8 cellular contexts compared by ENCODE assay signal in the genomic region with DNA sequence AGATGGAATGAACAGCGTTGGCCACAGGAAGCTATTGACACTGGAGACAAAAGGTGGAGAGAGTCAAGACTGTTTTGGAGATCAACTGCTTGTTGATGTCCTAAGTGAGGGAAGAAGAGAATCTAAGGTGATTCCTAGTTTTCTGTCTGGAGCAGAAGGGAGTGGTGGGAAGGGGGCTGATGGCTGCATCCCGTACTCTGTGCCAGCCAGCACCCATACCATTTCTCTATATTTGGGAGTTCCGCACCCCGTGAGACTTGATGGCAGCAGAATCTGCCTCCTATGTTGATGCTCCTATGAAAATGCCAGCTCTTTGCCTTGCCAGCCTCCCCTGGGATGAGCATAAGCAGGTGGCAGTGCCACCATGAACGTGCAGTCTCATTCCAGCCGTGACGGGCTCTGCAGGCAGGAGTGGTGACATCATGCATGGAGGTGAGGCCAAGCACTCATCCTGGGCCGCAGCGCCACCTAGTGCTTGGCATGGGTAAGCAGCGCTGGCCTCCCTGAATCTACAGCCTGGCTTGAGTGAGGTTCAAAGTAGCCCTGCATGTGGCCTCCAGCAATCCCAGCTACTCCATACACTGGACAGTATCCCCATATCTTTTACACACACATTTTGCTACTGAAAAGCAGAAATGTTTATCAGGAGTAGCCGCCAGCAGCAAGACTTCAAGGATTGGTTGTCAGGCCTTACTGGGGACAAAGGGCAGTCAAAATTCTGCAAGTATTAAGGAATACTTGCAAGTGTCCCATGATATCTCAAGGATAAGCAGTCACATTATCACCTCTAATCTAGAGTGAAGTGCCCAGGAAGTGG. TPM values are rescaled to one million over a fixed set of nuclear protein-coding genes. Genes with fewer than 3 reads are reported as not detected.
DNase-seq lines count a peak whose midpoint lies in the region; ATAC-seq, FAIRE-seq and TF ChIP-seq lines count a peak whose summit lies in the region.

No MANE protein-coding gene starts in this region.

- H3K4me1 Mint-ChIP-seq in IgD-negative memory B cell (peaks cover 5 to 12% (median 12%) of the 10 kb centered on the region in 3 donors), naive B cell (peaks cover 12 to 17% (median 13%) of the 10 kb centered on the region in 3 donors)

- no peak overlapping the region for H3K4me3 ChIP-seq in OCI-LY7 (ENCODE audit: low read depth, low read length, poor library complexity, severe bottlenecking)

- FAIRE-seq in D721Med (lab: Jason Lieb, UNC), result no peak

- no peaks in the 10 kb centered on the region for H3K4me1 ChIP-seq in OCI-LY7 (ENCODE audit: insufficient read depth, low read length, poor library complexity, severe bottlenecking)

- H4K20me1 ChIP-seq in OCI-LY7 (ENCODE audit: insufficient read depth, low read length), result no peaks in the 10 kb centered on the region

- POLR2A ChIA-PET in OCI-LY7 (lab: Charles Lee), result interaction anchor here (0.5 kb wide), 2 partner anchors 33 to 1478 kb away, joined by 3 read pairs; no protein-coding TSS in a partner anchor

- TF ChIP-seq CTCF in D721Med (IDR thresholded peaks at IDR 0.05; ENCODE audit: insufficient read depth, missing control alignments), result peak; percentile 86
- TF ChIP-seq CTCF in OCI-LY7 (conservative IDR thresholded peaks at IDR 0.05; ENCODE audit: low read length), result peak; percentile 94

- intact Hi-C loops in OCI-LY7 (cut with micrococcal nuclease; ENCODE audit: unreplicated experiment), result loop anchor here (5.0 kb wide), 1 partner anchor 636 kb away; no protein-coding TSS in a partner anchor

- no peaks in the 10 kb centered on the region for H3K9me3 Mint-ChIP-seq in IgD-negative memory B cell
- H3K9me3 Mint-ChIP-seq in naive B cell, result no peaks in the 10 kb centered on the region

- H3K4me3 Mint-ChIP-seq in IgD-negative memory B cell, result peak overlapping the region in 2 of 4 donors; percentile 15 to 80
- H3K4me3 Mint-ChIP-seq in naive B cell, result peak overlapping the region in 2 of 8 donors; percentile 4 to 21

- H3K27me3 Mint-ChIP-seq in IgD-negative memory B cell (peaks cover 3% of the 10 kb centered on the region), naive B cell (peaks cover 0 to 14% (median under 1%) of the 10 kb centered on the region in 3 donors)

- CTCF ChIA-PET in OCI-LY7 (lab: Charles Lee; ENCODE audit: unreplicated experiment), result interaction anchor here (1.7 kb wide), 1 partner anchor 9 kb away, joined by 3 read pairs; no protein-coding TSS in a partner anchor

- DNase-seq in D721Med (ENCODE audit: insufficient read length, low spot score) (no peak), OCI-LY7 (ENCODE audit: low spot score) (peak; percentile 77), activated T-cell treated with anti-CD3 and anti-CD28 coated beads for 24 hours (ENCODE audit: low read depth) (peak; percentile 75), naive B cell (peak; percentile 57)
- peak; percentile 48 to 58 for DNase-seq in stimulated activated CD8-positive, alpha-beta memory T cell treated with anti-CD3 and anti-CD28 coated beads, Interleukin-7, amount 100 ng/mL, for 4 hours (ENCODE audit: low read depth in 2 of 2)

- no peak overlapping the region for H3K27ac ChIP-seq in OCI-LY7 (ENCODE audit: low read depth, low read length, poor library complexity, severe bottlenecking)

- H3K9me2 ChIP-seq in OCI-LY7 (ENCODE audit: insufficient read depth, low read length), result no peaks in the 10 kb centered on the region

- H2AFZ ChIP-seq in OCI-LY7 (ENCODE audit: low read length), result no peak overlapping the region

- no peaks in the 10 kb centered on the region for H3K36me3 ChIP-seq in OCI-LY7 (ENCODE audit: insufficient read depth, low read length)

- H3K36me3 Mint-ChIP-seq in IgD-negative memory B cell (peaks cover 10% of the 10 kb centered on the region), naive B cell (no peaks in the 10 kb centered on the region)

- BruUV-seq in OCI-LY7 (replicated peaks; lab: Mats Ljungman, UMichigan), result no TSS peak

- H3K27ac Mint-ChIP-seq in IgD-negative memory B cell (peak overlapping the region in 2 of 3 donors; percentile 25 to 64), naive B cell (peak overlapping the region in 3 of 6 donors; percentile 5 to 84 (median 57))

- H3K79me2 ChIP-seq in OCI-LY7 (ENCODE audit: insufficient read depth, low read depth, low read length), result no peaks in the 10 kb centered on the region

- no peak overlapping the region for H3K4me2 ChIP-seq in OCI-LY7 (ENCODE audit: low read length)

- peak; percentile 83 for ATAC-seq in GM21526 (IDR thresholded peaks at IDR 0.05; ENCODE audit: low FRiP score, unreplicated experiment)
- peak; percentile 98 for ATAC-seq in esophagus mucosa
- ATAC-seq in naive B cell (ENCODE audit: low read depth in 2 of 2), result peak; percentile 92 to 96

- no peaks in the 10 kb centered on the region for H3K9me3 ChIP-seq in OCI-LY7 (ENCODE audit: low read length)

RNA-seq across cellular contexts. Expression of a gene that starts 43.0 kb away (rescaled TPM):
- polyA plus RNA-seq in IgD-negative memory B cell (1.3 TPM), naive B cell (ENCODE audit: low read depth in 6 of 6) (under 1 TPM in 5 of 6 donors, not detected in 1; 0.12 to 0.90 (median 0.68) TPM)
- 0.31 and 0.32 TPM in 2 replicates for total RNA-seq in OCI-LY7 (2014; rRNA removed; shearing (Covaris generic))
- total RNA-seq in OCI-LY7 (2022) (2.1 and 2.2 TPM in 2 replicates), esophagus mucosa (8.3 TPM)
